In genomic region chr13:99312493-99312883, GRCh38 we compare ENCODE assay signal across 8 cellular contexts. TPM values are rescaled to one million over a fixed set of nuclear protein-coding genes. Genes with fewer than 3 reads are reported as not detected.
DNase-seq lines count a peak whose midpoint lies in the region; TF ChIP-seq lines count a peak whose summit lies in the region.

No MANE protein-coding gene starts in this region.

- peak overlapping the region in 1 of 2 donors; percentile 8 for H3K9ac ChIP-seq in mucosa of rectum (ENCODE audit: low read depth in 1 of 2, low read length in 2 of 2)

- peaks cover 96% of the 10 kb centered on the region for H3K4me1 ChIP-seq in CD8-positive, alpha-beta memory T cell (ENCODE audit: insufficient read depth, low read length)
- H3K4me1 ChIP-seq in mucosa of rectum (ENCODE audit: control insufficient read depth in 2 of 2, insufficient read depth in 2 of 2, low read length in 2 of 2): peaks cover 5 to 10% of the 10 kb centered on the region in 2 donors

- no peak for DNase-seq in CD8-positive, alpha-beta memory T cell
- DNase-seq in KG1 (lab: John Stamatoyannopoulos, UW) (peak; percentile 19), caudate nucleus (lab: John Stamatoyannopoulos, UW) (peak in 30 of 61 donors; percentile 6 to 73 (median 30)), type B pancreatic cell (ENCODE audit: extremely low spot score, unreplicated experiment) (no peak), retina (no peak), GM10266 (ENCODE audit: extremely low spot score) (no peak), foreskin melanocyte (no peak)

- no peaks in the 10 kb centered on the region for H3K36me3 ChIP-seq in CD8-positive, alpha-beta memory T cell (ENCODE audit: insufficient read depth, low read length)
- H3K36me3 ChIP-seq in mucosa of rectum (ENCODE audit: control insufficient read depth in 2 of 2, insufficient read depth in 2 of 2, low read length in 2 of 2): peaks cover 3 to 13% of the 10 kb centered on the region in 2 donors

- no peaks in the 10 kb centered on the region for H3K9me3 Mint-ChIP-seq in CD8-positive, alpha-beta memory T cell
- H3K9me3 Mint-ChIP-seq in type B pancreatic cell: no peaks in the 10 kb centered on the region

- peak overlapping the region; percentile 22 to 80 (median 61) for H3K4me3 Mint-ChIP-seq in CD8-positive, alpha-beta memory T cell
- no peak overlapping the region for H3K4me3 Mint-ChIP-seq in type B pancreatic cell

- H3K4me1 Mint-ChIP-seq in CD8-positive, alpha-beta memory T cell: peaks cover 82 to 99% (median 96%) of the 10 kb centered on the region in 3 donors
- peaks cover 17% of the 10 kb centered on the region for H3K4me1 Mint-ChIP-seq in type B pancreatic cell (ENCODE audit: unreplicated experiment)

- TF ChIP-seq CTCF in type B pancreatic cell (conservative IDR thresholded peaks at IDR 0.05) (no peak), GM10266 (IDR thresholded peaks at IDR 0.05; ENCODE audit: control insufficient read depth, insufficient read depth, low read depth, missing control alignments) (no peak)

- no peaks in the 10 kb centered on the region for H3K27me3 ChIP-seq in CD8-positive, alpha-beta memory T cell (ENCODE audit: insufficient read depth, low read length, poor library complexity, severe bottlenecking)
- no peaks in the 10 kb centered on the region for H3K27me3 ChIP-seq in mucosa of rectum (ENCODE audit: control insufficient read depth in 2 of 2, insufficient read depth in 2 of 2, low read length in 2 of 2)

- CTCF ChIA-PET in CD8-positive, alpha-beta memory T cell (lab: Charles Lee): interaction anchor here (0.8 to 1.8 kb wide), 6 partner anchors 10 to 124 kb away, joined by 3 to 5 read pairs (median 3); no protein-coding TSS in a partner anchor

- H3K4me3 ChIP-seq in CD8-positive, alpha-beta memory T cell (ENCODE audit: low read length): no peak overlapping the region
- no peak overlapping the region for H3K4me3 ChIP-seq in mucosa of rectum (ENCODE audit: low read length in 2 of 2)

- no peak overlapping the region for H3K27ac ChIP-seq in CD8-positive, alpha-beta memory T cell (ENCODE audit: low read depth, low read length)
- H3K27ac ChIP-seq in caudate nucleus (ENCODE audit: low read depth, low read length) (peak overlapping the region; percentile 36), mucosa of rectum (ENCODE audit: low read depth in 2 of 2, low read length in 2 of 2) (peak overlapping the region; percentile 24 to 44)

- H3K36me3 Mint-ChIP-seq in CD8-positive, alpha-beta memory T cell: peaks cover 16 to 21% (median 17%) of the 10 kb centered on the region in 3 donors
- H3K36me3 Mint-ChIP-seq in type B pancreatic cell: peaks cover 34% of the 10 kb centered on the region

- POLR2A ChIA-PET in CD8-positive, alpha-beta memory T cell (lab: Charles Lee): interaction anchor here (1.0 to 1.3 kb wide), 2 partner anchors 10 to 77 kb away, joined by 3 read pairs; no protein-coding TSS in a partner anchor

- peak overlapping the region; percentile 55 to 100 (median 92) for H3K27ac Mint-ChIP-seq in CD8-positive, alpha-beta memory T cell
- H3K27ac Mint-ChIP-seq in type B pancreatic cell: no peak overlapping the region

- H3K9me3 ChIP-seq in CD8-positive, alpha-beta memory T cell (ENCODE audit: low read length): no peaks in the 10 kb centered on the region
- H3K9me3 ChIP-seq in mucosa of rectum (ENCODE audit: control insufficient read depth in 2 of 2, low read length in 2 of 2): no peaks in the 10 kb centered on the region

- peaks cover 0 to 2% of the 10 kb centered on the region in 2 donors for H3K27me3 Mint-ChIP-seq in CD8-positive, alpha-beta memory T cell
- no peaks in the 10 kb centered on the region for H3K27me3 Mint-ChIP-seq in type B pancreatic cell

RNA-seq across cellular contexts. Expression of gene GPR183, which starts 5.3 kb away (rescaled TPM):
- 10 to 100 TPM; 61.5 to 62.8 TPM for total RNA-seq in CD8-positive, alpha-beta memory T cell
- 232 TPM for polyA plus RNA-seq in CD8-positive, alpha-beta memory T cell
- not detected in 2 replicates for total RNA-seq in type B pancreatic cell (ENCODE audit: low replicate concordance)

RNA-seq across cellular contexts. Expression of gene GPR18, which starts 54.3 kb away (rescaled TPM):
- 10 to 100 TPM; 15.2 to 16.2 TPM for total RNA-seq in CD8-positive, alpha-beta memory T cell
- 32.4 TPM for polyA plus RNA-seq in CD8-positive, alpha-beta memory T cell
- not detected in 2 replicates for total RNA-seq in type B pancreatic cell (ENCODE audit: low replicate concordance)

Comparison
In these comparisons a context has a peak if more than half of its experiments do, and no peak if none do; other contexts are left out.
1. RNA of gene GPR183, which starts 5.3 kb away (total RNA-seq): 61.5 to 62.8 TPM in CD8-positive, alpha-beta memory T cell; not detected in type B pancreatic cell; every median in the first group is over 10 times any median in the second.
2. RNA of gene GPR18, which starts 54.3 kb away (total RNA-seq): 15.2 to 16.2 TPM in CD8-positive, alpha-beta memory T cell; not detected in type B pancreatic cell; every median in the first group is over 10 times any median in the second.